ENCODE assay signal across 1 cellular context in the genomic region with DNA sequence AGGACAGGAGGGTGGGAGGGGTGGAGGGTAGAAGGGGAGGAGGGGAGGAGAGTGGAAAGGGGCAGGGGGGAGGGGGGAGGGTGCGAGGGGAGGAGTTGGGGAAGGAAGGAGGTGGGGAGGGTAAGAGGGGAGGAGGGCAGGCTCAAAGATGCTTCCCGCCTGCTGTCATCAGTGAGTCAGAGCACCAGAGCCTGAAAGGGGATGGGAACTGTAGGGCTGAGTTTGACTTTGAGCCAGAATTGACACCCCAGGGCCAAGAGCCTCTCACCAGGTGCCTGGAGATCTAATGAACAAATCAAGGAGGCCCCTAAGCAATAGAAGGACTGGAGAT.
TF ChIP-seq lines count a peak whose summit lies in the region.

No MANE protein-coding gene starts in this region.

TF ChIP-seq in H1, 55 proteins besides CTCF, POLR2A, EP300 and RAD21:
- TF ChIP-seq KDM5A (IDR thresholded peaks at IDR 0.05; ENCODE audit: low read length) = no peak
- no peak for TF ChIP-seq JUND (IDR thresholded peaks at IDR 0.05; ENCODE audit: low read length)
- no peak for TF ChIP-seq TAF1 (IDR thresholded peaks at IDR 0.05; ENCODE audit: low read depth, low read length)
- no peak for TF ChIP-seq CEBPB (IDR thresholded peaks at IDR 0.05; ENCODE audit: low read depth, low read length)
- TF ChIP-seq SRF (IDR thresholded peaks at IDR 0.05; ENCODE audit: low read depth, low read length) = no peak
- TF ChIP-seq HDAC2 (IDR thresholded peaks at IDR 0.05; ENCODE audit: borderline replicate concordance in 1 of 2, low read depth in 2 of 2, low read length in 2 of 2) = no peak
TF ChIP-seq in H1: peak in this region for 0.
